Comparison of ENCODE assay signal across 7 cellular contexts in the genomic region with DNA sequence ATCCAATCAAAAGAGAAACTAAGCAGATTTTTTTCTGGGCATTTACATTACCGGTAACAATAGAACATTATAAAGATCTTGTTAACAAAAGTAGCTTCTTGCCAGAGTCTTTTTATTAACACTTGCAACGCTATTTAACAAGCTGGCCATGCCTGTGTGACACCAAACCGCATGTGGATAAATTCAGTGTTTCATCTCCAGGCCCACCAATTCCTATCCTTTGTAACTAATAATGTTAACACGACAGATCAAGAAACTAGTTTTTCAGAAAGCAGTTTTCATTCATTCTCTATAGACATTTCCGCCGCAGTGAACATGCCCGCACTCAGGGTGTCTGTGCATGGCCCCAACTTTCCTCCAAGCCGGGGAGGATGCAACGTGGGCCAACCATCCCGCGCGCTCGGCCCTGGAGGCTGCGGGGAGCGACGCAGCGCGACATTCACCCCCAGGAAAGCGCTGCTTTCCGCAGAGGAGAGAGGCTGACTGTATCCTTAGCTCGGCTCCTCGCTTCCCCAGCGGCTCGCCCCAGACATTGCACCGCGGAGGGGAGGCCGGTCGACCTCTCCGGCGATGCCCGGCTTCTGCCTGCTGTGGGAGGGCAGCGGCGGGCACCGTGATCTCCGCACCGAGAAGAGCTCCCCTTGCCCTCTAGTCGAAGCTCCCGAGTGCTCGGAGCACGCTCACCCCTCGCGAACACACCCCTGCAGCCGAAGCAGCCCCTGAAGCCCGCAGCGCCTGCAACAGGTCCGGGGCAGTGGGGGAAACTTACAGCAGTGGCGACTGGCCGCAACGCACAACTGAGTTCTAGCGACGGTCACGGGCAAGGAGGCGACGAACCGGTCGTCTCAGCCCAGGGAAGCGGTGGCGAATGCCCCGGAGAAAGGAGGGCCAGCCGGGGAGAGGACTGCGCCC. TPM values are rescaled to one million over a fixed set of nuclear protein-coding genes. Genes with fewer than 3 reads are reported as not detected.
DNase-seq lines count a peak whose midpoint lies in the region; ATAC-seq and TF ChIP-seq lines count a peak whose summit lies in the region.

No MANE protein-coding gene starts in this region.

- DNase-seq in NCI-H2227 treated with DMSO at 0.1 percent for 48 hours (lab: John Stamatoyannopoulos, UW) (peak; percentile 43), activated T-cell treated with anti-CD3 and anti-CD28 coated beads for 4 hours (peak; percentile 7), esophagus squamous epithelium (lab: John Stamatoyannopoulos, UW) (no peak), hippocampal formation (lab: John Stamatoyannopoulos, UW) (no peak)
- no peak for DNase-seq in natural killer cell treated with Interleukin-12 subunit alpha and Interleukin-12 subunit beta and Interleukin-15 and Interleukin-18, amount 100 ng/mL, for 72 hours (ENCODE audit: low spot score)

- no peaks in the 10 kb centered on the region for H3K9me3 Mint-ChIP-seq in natural killer cell treated with Interleukin-12 subunit alpha and Interleukin-12 subunit beta and Interleukin-15 and Interleukin-18, amount 100 ng/mL, for 72 hours

- WGBS in esophagus squamous epithelium, 2 donors: 1 to 2% methylated on average over 7 of the region's 61 CpGs

- TF ChIP-seq CTCF in esophagus squamous epithelium (IDR thresholded peaks at IDR 0.05): peak in 2 of 6 experiments; percentile 6 to 44

- H3K4me3 ChIP-seq in esophagus squamous epithelium: peak overlapping the region; percentile 54 to 82 (median 78)

- peak; percentile 25 for ATAC-seq in HG02642 (IDR thresholded peaks at IDR 0.05; ENCODE audit: poor library complexity, unreplicated experiment)
- ATAC-seq in natural killer cell treated with Interleukin-12 subunit alpha and Interleukin-12 subunit beta and Interleukin-15 and Interleukin-18, amount 100 ng/mL, for 72 hours: peak; percentile 62 to 65

- H3K27me3 ChIP-seq in esophagus squamous epithelium: no peaks in the 10 kb centered on the region

- peaks cover 0 to 12% (median 0%) of the 10 kb centered on the region in 3 donors for H3K36me3 ChIP-seq in esophagus squamous epithelium

- no peaks in the 10 kb centered on the region for H3K9me3 ChIP-seq in esophagus squamous epithelium

- no peaks in the 10 kb centered on the region for H3K36me3 Mint-ChIP-seq in natural killer cell treated with Interleukin-12 subunit alpha and Interleukin-12 subunit beta and Interleukin-15 and Interleukin-18, amount 100 ng/mL, for 72 hours

- peak overlapping the region; percentile 78 to 90 (median 88) for H3K27ac ChIP-seq in esophagus squamous epithelium

- peaks cover 37 to 47% of the 10 kb centered on the region in 2 donors for H3K4me1 Mint-ChIP-seq in natural killer cell treated with Interleukin-12 subunit alpha and Interleukin-12 subunit beta and Interleukin-15 and Interleukin-18, amount 100 ng/mL, for 72 hours (ENCODE audit: low read depth in 2 of 2)

- intact Hi-C loops in esophagus squamous epithelium (cut with DNase I): loop anchor here (10.0 kb wide), 1 partner anchor 605 kb away; no protein-coding TSS in a partner anchor

- H3K4me3 Mint-ChIP-seq in natural killer cell treated with Interleukin-12 subunit alpha and Interleukin-12 subunit beta and Interleukin-15 and Interleukin-18, amount 100 ng/mL, for 72 hours: peak overlapping the region; percentile 89

- H3K27me3 Mint-ChIP-seq in natural killer cell treated with Interleukin-12 subunit alpha and Interleukin-12 subunit beta and Interleukin-15 and Interleukin-18, amount 100 ng/mL, for 72 hours: peaks cover 0 to 2% of the 10 kb centered on the region in 2 donors

- peak overlapping the region; percentile 32 to 59 for H3K27ac Mint-ChIP-seq in natural killer cell treated with Interleukin-12 subunit alpha and Interleukin-12 subunit beta and Interleukin-15 and Interleukin-18, amount 100 ng/mL, for 72 hours

- TF ChIP-seq POLR2A in GM15510 (IDR thresholded peaks at IDR 0.05; ENCODE audit: borderline replicate concordance, extremely low read depth, insufficient read length): peak; percentile 1
- no peak for TF ChIP-seq POLR2A in esophagus squamous epithelium (IDR thresholded peaks at IDR 0.05)

- H3K4me1 ChIP-seq in esophagus squamous epithelium: peaks cover 0 to 81% (median 17%) of the 10 kb centered on the region in 3 donors

RNA-seq across cellular contexts. Expression of gene ENC1, which starts 0.7 kb away (rescaled TPM):
- total RNA-seq in esophagus squamous epithelium: 1 to 10 TPM; 3.8 to 6.4 (median 3.9) TPM
- 1 to 10 TPM; 6.3 to 6.9 TPM for total RNA-seq in natural killer cell treated with Interleukin-12 subunit alpha and Interleukin-12 subunit beta and Interleukin-15 and Interleukin-18, amount 100 ng/mL, for 72 hours

RNA-seq across cellular contexts. Expression of gene HEXB, which starts 45.2 kb away (rescaled TPM):
- total RNA-seq in esophagus squamous epithelium: 10 to 100 TPM; 26.7 to 76.4 (median 62.1) TPM
- 10 to 100 TPM; 49.7 to 52.8 TPM for total RNA-seq in natural killer cell treated with Interleukin-12 subunit alpha and Interleukin-12 subunit beta and Interleukin-15 and Interleukin-18, amount 100 ng/mL, for 72 hours

Comparison
In these comparisons a context has a peak if more than half of its experiments do, and no peak if none do; other contexts are left out.
1. DNase-seq: peak in NCI-H2227 treated with DMSO at 0.1 percent for 48 hours (single experiment) and activated T-cell treated with anti-CD3 and anti-CD28 coated beads for 4 hours (single experiment); none in esophagus squamous epithelium (single experiment), natural killer cell treated with Interleukin-12 subunit alpha and Interleukin-12 subunit beta and Interleukin-15 and Interleukin-18, amount 100 ng/mL, for 72 hours (single experiment) and hippocampal formation (0 of 2).